In the genomic region with DNA sequence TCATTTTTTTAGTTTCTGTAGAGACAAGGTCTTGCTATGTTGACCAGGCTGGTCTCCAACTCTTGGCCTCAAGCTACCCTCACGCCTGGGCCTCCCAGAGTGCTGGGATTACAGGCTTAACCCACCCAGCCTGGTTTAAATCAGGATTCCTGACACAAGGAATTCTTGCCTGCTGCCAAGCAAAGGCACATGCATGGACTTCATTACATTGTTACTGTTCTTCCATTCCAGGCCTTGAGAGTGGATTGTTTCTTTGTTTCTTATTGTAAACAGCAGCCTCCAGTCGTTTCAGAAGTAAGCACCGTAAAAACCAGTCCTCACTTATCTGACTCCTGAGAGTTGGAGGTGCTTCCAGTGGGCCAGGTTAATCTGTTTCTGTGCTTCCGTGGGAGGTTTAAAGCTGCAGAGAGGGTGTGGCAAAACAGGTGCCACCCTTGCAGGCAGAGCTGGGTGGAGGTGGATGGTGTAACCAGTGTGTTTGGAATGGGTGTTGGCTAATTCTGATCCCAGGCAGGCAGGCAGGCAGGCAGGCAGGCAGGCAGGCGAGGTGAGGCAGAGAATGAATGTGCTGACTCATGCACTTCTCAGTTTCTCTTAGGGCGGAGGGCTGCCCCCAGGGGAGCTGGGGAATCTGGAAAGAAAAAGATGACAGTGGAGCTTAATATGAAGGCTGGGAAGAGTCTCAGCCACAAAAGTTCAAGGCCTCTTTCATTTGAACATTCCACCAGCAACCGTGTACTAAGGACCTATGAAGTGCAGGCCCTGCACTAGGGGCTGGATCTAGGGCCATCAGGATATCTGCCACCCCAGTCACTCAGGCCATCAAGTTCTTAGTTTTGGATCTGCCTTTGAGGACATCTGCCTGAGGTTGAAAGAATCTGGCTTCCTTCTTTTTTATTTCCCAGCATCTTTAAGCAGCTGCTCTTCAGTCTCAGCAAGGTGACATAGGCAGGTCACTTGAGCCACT, we compare ENCODE assay signal across 8 cellular contexts. TPM values are rescaled to one million over a fixed set of nuclear protein-coding genes. Genes with fewer than 3 reads are reported as not detected.
DNase-seq lines count a peak whose midpoint lies in the region; ATAC-seq and TF ChIP-seq lines count a peak whose summit lies in the region.

No MANE protein-coding gene starts in this region.

- POLR2A ChIA-PET in activated CD4-positive, alpha-beta memory T cell treated with anti-CD3 and anti-CD28 coated beads for 36 hours (lab: Charles Lee): no interaction called here

- CTCF ChIA-PET in activated CD4-positive, alpha-beta memory T cell treated with anti-CD3 and anti-CD28 coated beads for 36 hours (lab: Charles Lee): interaction anchor here (0.8 kb wide), 1 partner anchor 143 kb away, joined by 5 read pairs; no protein-coding TSS in a partner anchor

- H3K27ac Mint-ChIP-seq in activated CD4-positive, alpha-beta memory T cell treated with anti-CD3 and anti-CD28 coated beads for 36 hours: no peak overlapping the region

- no peaks in the 10 kb centered on the region for H3K9me3 ChIP-seq in sigmoid colon

- peaks cover 0 to 50% (median 43%) of the 10 kb centered on the region in 4 donors for H3K4me1 ChIP-seq in sigmoid colon

- WGBS in sigmoid colon, 2 donors: 10 to 51% methylated on average over 7 of the region's 7 CpGs

- intact Hi-C loops in sigmoid colon (cut with DNase I): no loop called here
- intact Hi-C loops in activated CD4-positive, alpha-beta memory T cell treated with anti-CD3 and anti-CD28 coated beads for 36 hours (cut with micrococcal nuclease): no loop called here

- TF ChIP-seq EP300 in sigmoid colon (IDR thresholded peaks at IDR 0.05): peak in 2 of 4 donors; percentile 7 to 23

- H3K36me3 ChIP-seq in H7 (replicated peaks; ENCODE audit: control insufficient read depth, insufficient read depth, low read length) (no peaks in the 10 kb centered on the region), sigmoid colon (no peaks in the 10 kb centered on the region)

- peaks cover 7% of the 10 kb centered on the region for H3K4me1 Mint-ChIP-seq in activated CD4-positive, alpha-beta memory T cell treated with anti-CD3 and anti-CD28 coated beads for 36 hours (ENCODE audit: low read depth)

- H3K9me3 Mint-ChIP-seq in activated CD4-positive, alpha-beta memory T cell treated with anti-CD3 and anti-CD28 coated beads for 36 hours: no peaks in the 10 kb centered on the region

- TF ChIP-seq POLR2A in sigmoid colon (IDR thresholded peaks at IDR 0.05): no peak

- H3K36me3 Mint-ChIP-seq in activated CD4-positive, alpha-beta memory T cell treated with anti-CD3 and anti-CD28 coated beads for 36 hours: no peaks in the 10 kb centered on the region

- DNase-seq in H7 (peak; percentile 69), NCI-H510A (lab: John Stamatoyannopoulos, UW) (peak; percentile 28), fibroblast of mammary gland (ENCODE audit: low read depth) (peak; percentile 75), sigmoid colon (no peak), NCI-H1105 treated with DMSO at 0.1 percent for 48 hours (lab: John Stamatoyannopoulos, UW) (no peak), NCI-H446 treated with DMSO at 0.1 percent for 48 hours (lab: John Stamatoyannopoulos, UW) (no peak)
- DNase-seq in activated CD4-positive, alpha-beta memory T cell treated with anti-CD3 and anti-CD28 coated beads for 36 hours: no peak

- no peak overlapping the region for H3K4me3 ChIP-seq in H7 (ENCODE audit: insufficient read depth, low read depth, low read length)
- H3K4me3 ChIP-seq in fibroblast of mammary gland (ENCODE audit: control insufficient read depth, low read depth, low read length): no peak overlapping the region
- no peak overlapping the region for H3K4me3 ChIP-seq in sigmoid colon

- H3K27me3 Mint-ChIP-seq in activated CD4-positive, alpha-beta memory T cell treated with anti-CD3 and anti-CD28 coated beads for 36 hours: peaks cover 10% of the 10 kb centered on the region

- TF ChIP-seq CTCF in fibroblast of mammary gland (conservative IDR thresholded peaks at IDR 0.05; ENCODE audit: control insufficient read depth, insufficient read depth, low read depth, low read length) (no peak), sigmoid colon (IDR thresholded peaks at IDR 0.05) (no peak)

- H3K4me3 Mint-ChIP-seq in activated CD4-positive, alpha-beta memory T cell treated with anti-CD3 and anti-CD28 coated beads for 36 hours: no peak overlapping the region

- H3K27me3 ChIP-seq in H7 (ENCODE audit: control insufficient read depth, insufficient read depth, low read length): peaks cover 1% of the 10 kb centered on the region; the same call in 1 of the 2 replicates
- H3K27me3 ChIP-seq in sigmoid colon: no peaks in the 10 kb centered on the region

- ATAC-seq in HG03135 (IDR thresholded peaks at IDR 0.05; ENCODE audit: unreplicated experiment): no peak

- peak overlapping the region; percentile 18 to 74 (median 64) for H3K27ac ChIP-seq in sigmoid colon

RNA-seq across cellular contexts. Expression of a gene that starts 37.0 kb away (rescaled TPM):
- 1.5 and 2.2 TPM in 2 replicates for total RNA-seq in H7 (2014; rRNA removed; shearing (Covaris generic))
- total RNA-seq in sigmoid colon: 1 to 10 TPM in 1 of 4 donors, under 1 TPM in 3; 0.71 to 1.2 (median 0.82) TPM
- 10 to 100 TPM in 1 of 3 donors, 1 to 10 TPM in 2; 7.2 to 35.2 (median 9.0) TPM for polyA plus RNA-seq in sigmoid colon
- under 1 TPM; 0.48 to 0.53 TPM for total RNA-seq in activated CD4-positive, alpha-beta memory T cell treated with anti-CD3 and anti-CD28 coated beads for 36 hours

RNA-seq across cellular contexts. Expression of a gene that starts 42.9 kb away (rescaled TPM):
- 9.8 and 11.5 TPM in 2 replicates for total RNA-seq in H7 (2014; rRNA removed; shearing (Covaris generic))
- 10 to 100 TPM in 2 of 4 donors, 1 to 10 TPM in 1, under 1 TPM in 1; 0.66 to 12.2 (median 10.8) TPM for total RNA-seq in sigmoid colon
- polyA plus RNA-seq in sigmoid colon: 1 to 10 TPM in 1 of 3 donors, under 1 TPM in 2; 0.60 to 2.8 (median 0.69) TPM
- not detected for total RNA-seq in activated CD4-positive, alpha-beta memory T cell treated with anti-CD3 and anti-CD28 coated beads for 36 hours

Comparison
In these comparisons a context has a peak if more than half of its experiments do, and no peak if none do; other contexts are left out.
1. DNase-seq: peak in H7 (single experiment), NCI-H510A (single experiment) and fibroblast of mammary gland (single experiment); none in sigmoid colon (single experiment), NCI-H1105 treated with DMSO at 0.1 percent for 48 hours (single experiment), NCI-H446 treated with DMSO at 0.1 percent for 48 hours (single experiment) and activated CD4-positive, alpha-beta memory T cell treated with anti-CD3 and anti-CD28 coated beads for 36 hours (single experiment).